ENCODE assay signal across 2 cellular contexts in the genomic region with DNA sequence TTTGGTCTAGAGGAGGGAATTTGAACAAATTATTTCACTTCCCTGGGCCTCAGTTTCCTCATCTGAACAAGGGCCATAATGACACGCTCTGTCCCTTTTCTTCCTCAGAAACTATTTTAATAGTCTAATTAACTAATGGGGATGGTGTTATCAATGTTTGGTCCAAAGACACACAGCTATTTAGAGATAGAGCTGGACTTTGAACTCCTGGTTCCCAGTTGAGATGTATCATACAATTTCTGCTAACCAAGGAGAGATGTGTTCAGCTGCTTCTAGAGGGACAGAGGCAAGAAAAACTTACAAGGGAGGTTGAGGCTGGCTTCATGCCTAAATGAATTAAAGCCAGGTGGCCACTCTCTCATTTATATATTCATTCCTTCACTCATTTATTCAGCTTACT.
TF ChIP-seq lines count a peak whose summit lies in the region.

No MANE protein-coding gene starts in this region.

TF ChIP-seq in IMR-90, 13 proteins besides CTCF, POLR2A, EP300 and RAD21:
- TF ChIP-seq NFE2L2 (IDR thresholded peaks at IDR 0.05; ENCODE audit: low read depth, low read length) (no peak), MAZ (IDR thresholded peaks at IDR 0.05; ENCODE audit: borderline replicate concordance, low read depth, low read length) (no peak)

TF ChIP-seq in H1, 55 proteins besides CTCF, POLR2A, EP300 and RAD21:
- TF ChIP-seq TAF1 (IDR thresholded peaks at IDR 0.05; ENCODE audit: low read depth, low read length) (no peak), NANOG (IDR thresholded peaks at IDR 0.05; ENCODE audit: insufficient read depth, low read depth, low read length, poor library complexity, severe bottlenecking) (no peak), SP1 (IDR thresholded peaks at IDR 0.05; ENCODE audit: low read depth, low read length) (no peak), CEBPB (IDR thresholded peaks at IDR 0.05; ENCODE audit: low read depth, low read length) (no peak), BCL11A (IDR thresholded peaks at IDR 0.05; ENCODE audit: low read depth in 2 of 2, low read length in 2 of 2) (no peak), EGR1 (IDR thresholded peaks at IDR 0.05; ENCODE audit: borderline replicate concordance, low read depth, low read length) (no peak), ZNF274 (IDR thresholded peaks at IDR 0.05; ENCODE audit: borderline replicate concordance, extremely low read depth, low read length) (no peak), RXRA (IDR thresholded peaks at IDR 0.05; ENCODE audit: insufficient read depth, low read depth, low read length) (no peak), MAFK (IDR thresholded peaks at IDR 0.05; ENCODE audit: low read depth, low read length) (no peak), POU5F1 (IDR thresholded peaks at IDR 0.05; ENCODE audit: low read depth, low read length) (no peak), CHD1 (IDR thresholded peaks at IDR 0.05; ENCODE audit: low read depth, low read length) (no peak), USF2 (IDR thresholded peaks at IDR 0.05; ENCODE audit: low read length) (no peak), CBX5 (IDR thresholded peaks at IDR 0.05; ENCODE audit: low read depth, low read length) (no peak), TBP (IDR thresholded peaks at IDR 0.05; ENCODE audit: low read depth, low read length) (no peak)
TF ChIP-seq in H1: peak in this region for 0.
